Comparison of ENCODE assay signal across 1 cellular context in the genomic region with DNA sequence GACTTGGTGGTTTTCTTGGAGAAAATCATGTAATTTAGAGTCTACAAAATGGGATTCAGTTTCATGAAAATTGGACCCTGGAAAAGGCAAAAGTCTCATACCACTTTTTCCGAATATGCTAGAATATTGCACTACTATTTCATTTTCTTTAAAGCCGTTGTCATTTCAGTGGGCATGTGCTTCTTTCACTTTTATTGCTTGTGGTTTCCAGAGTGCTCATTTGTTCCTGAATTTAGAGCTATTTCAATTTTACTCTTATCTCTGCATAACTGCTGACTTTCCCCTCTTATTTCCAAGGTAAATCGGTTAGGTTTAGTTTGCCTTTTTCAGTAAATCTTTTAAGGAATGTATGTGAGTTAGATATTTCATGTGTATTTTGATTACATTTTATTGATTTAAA.
TF ChIP-seq lines count a peak whose summit lies in the region.

No MANE protein-coding gene starts in this region.

TF ChIP-seq in GM23338, 12 proteins besides CTCF, POLR2A, EP300 and RAD21 (continued from another document):
- TF ChIP-seq, protein P1, sequence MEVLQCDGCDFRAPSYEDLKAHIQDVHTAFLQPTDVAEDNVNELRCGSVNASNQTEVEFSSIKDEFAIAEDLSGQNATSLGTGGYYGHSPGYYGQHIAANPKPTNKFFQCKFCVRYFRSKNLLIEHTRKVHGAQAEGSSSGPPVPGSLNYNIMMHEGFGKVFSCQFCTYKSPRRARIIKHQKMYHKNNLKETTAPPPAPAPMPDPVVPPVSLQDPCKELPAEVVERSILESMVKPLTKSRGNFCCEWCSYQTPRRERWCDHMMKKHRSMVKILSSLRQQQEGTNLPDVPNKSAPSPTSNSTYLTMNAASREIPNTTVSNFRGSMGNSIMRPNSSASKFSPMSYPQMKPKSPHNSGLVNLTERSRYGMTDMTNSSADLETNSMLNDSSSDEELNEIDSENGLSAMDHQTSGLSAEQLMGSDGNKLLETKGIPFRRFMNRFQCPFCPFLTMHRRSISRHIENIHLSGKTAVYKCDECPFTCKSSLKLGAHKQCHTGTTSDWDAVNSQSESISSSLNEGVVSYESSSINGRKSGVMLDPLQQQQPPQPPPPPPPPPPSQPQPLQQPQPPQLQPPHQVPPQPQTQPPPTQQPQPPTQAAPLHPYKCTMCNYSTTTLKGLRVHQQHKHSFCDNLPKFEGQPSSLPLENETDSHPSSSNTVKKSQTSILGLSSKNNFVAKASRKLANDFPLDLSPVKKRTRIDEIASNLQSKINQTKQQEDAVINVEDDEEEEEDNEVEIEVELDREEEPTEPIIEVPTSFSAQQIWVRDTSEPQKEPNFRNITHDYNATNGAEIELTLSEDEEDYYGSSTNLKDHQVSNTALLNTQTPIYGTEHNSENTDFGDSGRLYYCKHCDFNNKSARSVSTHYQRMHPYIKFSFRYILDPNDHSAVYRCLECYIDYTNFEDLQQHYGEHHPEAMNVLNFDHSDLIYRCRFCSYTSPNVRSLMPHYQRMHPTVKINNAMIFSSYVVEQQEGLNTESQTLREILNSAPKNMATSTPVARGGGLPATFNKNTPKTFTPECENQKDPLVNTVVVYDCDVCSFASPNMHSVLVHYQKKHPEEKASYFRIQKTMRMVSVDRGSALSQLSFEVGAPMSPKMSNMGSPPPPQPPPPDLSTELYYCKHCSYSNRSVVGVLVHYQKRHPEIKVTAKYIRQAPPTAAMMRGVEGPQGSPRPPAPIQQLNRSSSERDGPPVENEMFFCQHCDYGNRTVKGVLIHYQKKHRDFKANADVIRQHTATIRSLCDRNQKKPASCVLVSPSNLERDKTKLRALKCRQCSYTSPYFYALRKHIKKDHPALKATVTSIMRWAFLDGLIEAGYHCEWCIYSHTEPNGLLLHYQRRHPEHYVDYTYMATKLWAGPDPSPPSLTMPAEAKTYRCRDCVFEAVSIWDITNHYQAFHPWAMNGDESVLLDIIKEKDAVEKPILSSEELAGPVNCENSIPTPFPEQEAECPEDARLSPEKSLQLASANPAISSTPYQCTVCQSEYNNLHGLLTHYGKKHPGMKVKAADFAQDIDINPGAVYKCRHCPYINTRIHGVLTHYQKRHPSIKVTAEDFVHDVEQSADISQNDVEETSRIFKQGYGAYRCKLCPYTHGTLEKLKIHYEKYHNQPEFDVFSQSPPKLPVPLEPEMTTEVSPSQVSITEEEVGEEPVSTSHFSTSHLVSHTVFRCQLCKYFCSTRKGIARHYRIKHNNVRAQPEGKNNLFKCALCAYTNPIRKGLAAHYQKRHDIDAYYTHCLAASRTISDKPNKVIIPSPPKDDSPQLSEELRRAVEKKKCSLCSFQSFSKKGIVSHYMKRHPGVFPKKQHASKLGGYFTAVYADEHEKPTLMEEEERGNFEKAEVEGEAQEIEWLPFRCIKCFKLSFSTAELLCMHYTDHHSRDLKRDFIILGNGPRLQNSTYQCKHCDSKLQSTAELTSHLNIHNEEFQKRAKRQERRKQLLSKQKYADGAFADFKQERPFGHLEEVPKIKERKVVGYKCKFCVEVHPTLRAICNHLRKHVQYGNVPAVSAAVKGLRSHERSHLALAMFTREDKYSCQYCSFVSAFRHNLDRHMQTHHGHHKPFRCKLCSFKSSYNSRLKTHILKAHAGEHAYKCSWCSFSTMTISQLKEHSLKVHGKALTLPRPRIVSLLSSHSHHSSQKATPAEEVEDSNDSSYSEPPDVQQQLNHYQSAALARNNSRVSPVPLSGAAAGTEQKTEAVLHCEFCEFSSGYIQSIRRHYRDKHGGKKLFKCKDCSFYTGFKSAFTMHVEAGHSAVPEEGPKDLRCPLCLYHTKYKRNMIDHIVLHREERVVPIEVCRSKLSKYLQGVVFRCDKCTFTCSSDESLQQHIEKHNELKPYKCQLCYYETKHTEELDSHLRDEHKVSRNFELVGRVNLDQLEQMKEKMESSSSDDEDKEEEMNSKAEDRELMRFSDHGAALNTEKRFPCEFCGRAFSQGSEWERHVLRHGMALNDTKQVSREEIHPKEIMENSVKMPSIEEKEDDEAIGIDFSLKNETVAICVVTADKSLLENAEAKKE (CRISPR knock-in tag; IDR thresholded peaks at IDR 0.05) = no peak
- TF ChIP-seq EZH2 (IDR thresholded peaks at IDR 0.05; ENCODE audit: low read depth, unreplicated experiment) (no peak), CREB1 (CRISPR knock-in tag; IDR thresholded peaks at IDR 0.05; ENCODE audit: low read depth) (no peak)
